ENCODE assay signal across 18 cellular contexts in the genomic region with DNA sequence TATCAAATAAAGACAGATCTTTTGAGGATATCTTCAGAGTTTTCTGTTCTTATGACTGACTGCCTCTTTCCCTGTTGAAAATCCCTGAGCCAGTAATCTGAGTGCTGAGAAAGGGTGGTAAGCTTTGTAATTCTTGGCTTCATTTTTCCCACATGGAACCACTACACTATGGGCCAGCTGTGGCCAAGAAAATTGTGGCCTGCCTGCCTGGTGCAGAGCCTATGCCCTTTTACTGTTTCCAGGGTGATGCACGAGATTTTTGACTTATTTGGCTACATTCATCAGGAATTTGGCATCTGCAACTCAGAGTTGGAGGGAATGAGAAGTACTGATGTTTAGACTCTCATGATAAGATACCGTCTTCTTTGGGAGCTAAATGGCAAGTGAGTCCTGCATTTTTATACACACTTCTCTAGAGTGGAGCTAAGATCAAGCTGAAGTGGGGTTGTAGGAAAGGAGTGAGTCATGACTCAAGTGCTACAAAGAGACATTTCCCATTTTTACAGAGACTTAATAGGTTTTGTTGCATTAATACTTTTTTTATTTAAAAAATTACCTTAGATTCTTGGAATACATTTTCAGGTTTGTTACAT.
DNase-seq lines count a peak whose midpoint lies in the region; ATAC-seq and TF ChIP-seq lines count a peak whose summit lies in the region.
"Had no signal": no experiment of that assay in that cellular context is flagged by ENCODE, and none has a peak within 500 bp of the region (broad histone marks: within the 10 kb centered on the region; RNA-seq: fewer than 3 reads in every experiment).

No MANE protein-coding gene starts in this region.

- H2BK5ac ChIP-seq in mesenchymal stem cell (ENCODE audit: low read depth, low read length, poor library complexity, severe bottlenecking), result no peak overlapping the region

- ATAC-seq in Right ventricle myocardium inferior (peak; percentile 72), heart left ventricle (no peak), HG03521 (IDR thresholded peaks at IDR 0.05; ENCODE audit: unreplicated experiment) (no peak)
- no peak for ATAC-seq in activated CD4-positive, alpha-beta T cell treated with anti-CD3 and anti-CD28 coated beads for 36 hours

- CTCF ChIA-PET in activated CD4-positive, alpha-beta T cell treated with anti-CD3 and anti-CD28 coated beads for 36 hours (lab: Charles Lee), result no interaction called here
- CTCF ChIA-PET in HEK293T (lab: Yijun Ruan, JAX), result no interaction called here

- H3K36me3 ChIP-seq in heart left ventricle (no peaks in the 10 kb centered on the region), mesenchymal stem cell (ENCODE audit: control insufficient read depth in 1 of 2, insufficient read depth in 2 of 2, low read depth in 1 of 2, low read length in 2 of 2) (no peaks in the 10 kb centered on the region)
- H3K36me3 ChIP-seq: BLaER1 had no signal

- H3K27me3 ChIP-seq in heart left ventricle (no peaks in the 10 kb centered on the region), mesenchymal stem cell (ENCODE audit: control insufficient read depth in 1 of 2, insufficient read depth in 1 of 2, low read length in 2 of 2) (no peaks in the 10 kb centered on the region)
- H3K27me3 ChIP-seq: BLaER1 had no signal

- no peak for TF ChIP-seq CTCF in heart left ventricle (IDR thresholded peaks at IDR 0.05)

- H3K18ac ChIP-seq in mesenchymal stem cell (ENCODE audit: low read depth in 1 of 2, low read length in 2 of 2), result no peak overlapping the region

- no peaks in the 10 kb centered on the region for H3K27me3 Mint-ChIP-seq in activated CD4-positive, alpha-beta T cell treated with anti-CD3 and anti-CD28 coated beads for 36 hours
- H3K27me3 Mint-ChIP-seq: CD8-positive, alpha-beta memory T cell had no signal

- H2BK120ac ChIP-seq in mesenchymal stem cell (ENCODE audit: low read depth, low read length), result no peak overlapping the region

- DNase-seq in Right ventricle myocardium inferior (ENCODE audit: missing footprints), result no peak
- DNase-seq in heart left ventricle, result no peak
- peak; percentile 54 for DNase-seq in DMS 273 (lab: John Stamatoyannopoulos, UW; ENCODE audit: unreplicated experiment)
- DNase-seq in astrocyte of the hippocampus (ENCODE audit: low read depth, low spot score), result peak; percentile 2
- DNase-seq in mesenchymal stem cell, result peak; percentile 6
- no peak for DNase-seq in activated CD4-positive, alpha-beta T cell treated with anti-CD3 and anti-CD28 coated beads for 36 hours
- DNase-seq in HEK293T (ENCODE audit: extremely low spot score), result no peak
- DNase-seq: 8988T; AML-193; Caco-2; CD8-positive, alpha-beta memory T cell; DMS79 treated with DMSO at 0.1 percent for 48 hours; EL; GOT3; H9 had no signal

- H2BK12ac ChIP-seq in mesenchymal stem cell (ENCODE audit: low read length in 2 of 2), result no peak overlapping the region

- no peaks in the 10 kb centered on the region for H3K36me3 Mint-ChIP-seq in activated CD4-positive, alpha-beta T cell treated with anti-CD3 and anti-CD28 coated beads for 36 hours (ENCODE audit: low read depth)

- H2BK15ac ChIP-seq in mesenchymal stem cell (ENCODE audit: low read depth, poor library complexity, severe bottlenecking), result no peak overlapping the region

- no peak overlapping the region for H3K4me2 ChIP-seq in mesenchymal stem cell (ENCODE audit: low read length, poor library complexity, severe bottlenecking)
- H3K4me2 ChIP-seq: BLaER1 had no signal

- intact Hi-C loops in Right ventricle myocardium inferior (cut with DNase I) (no loop called here), heart left ventricle (cut with DNase I) (no loop called here)
- intact Hi-C loops in activated CD4-positive, alpha-beta T cell treated with anti-CD3 and anti-CD28 coated beads for 36 hours (cut with DNase I, micrococcal nuclease), result no loop called here

- H2AFZ ChIP-seq in mesenchymal stem cell (ENCODE audit: low read depth, low read length), result no peak overlapping the region

- H3K4me1 ChIP-seq in heart left ventricle, result no peaks in the 10 kb centered on the region
- no peaks in the 10 kb centered on the region for H3K4me1 ChIP-seq in mesenchymal stem cell (ENCODE audit: control insufficient read depth, insufficient read depth, low read depth, low read length)
- H3K4me1 ChIP-seq: BLaER1, Caco-2 had no signal

- 32 to 57% (median 40%) methylated on average over 2 of the region's 2 CpGs for WGBS in heart left ventricle, 4 donors
- 43% methylated on average over 2 of the region's 2 CpGs for WGBS in mesenchymal stem cell

- H3K23ac ChIP-seq in mesenchymal stem cell (ENCODE audit: low read length in 2 of 2), result no peak overlapping the region

- H3K9me3 ChIP-seq in heart left ventricle (peaks cover 0 to 21% (median 2%) of the 10 kb centered on the region in 12 donors), mesenchymal stem cell (ENCODE audit: control insufficient read depth, low read length) (peaks cover 7% of the 10 kb centered on the region)
- H3K9me3 ChIP-seq: BLaER1, Caco-2 had no signal

- H3K79me1 ChIP-seq in mesenchymal stem cell (replicated peaks; ENCODE audit: low read length, poor library complexity, severe bottlenecking), result no peaks in the 10 kb centered on the region

- POLR2A ChIA-PET in activated CD4-positive, alpha-beta T cell treated with anti-CD3 and anti-CD28 coated beads for 36 hours (lab: Charles Lee), result no interaction called here
- POLR2A ChIA-PET in HEK293T (lab: Yijun Ruan, JAX), result no interaction called here

- no peak overlapping the region for H3K27ac Mint-ChIP-seq in activated CD4-positive, alpha-beta T cell treated with anti-CD3 and anti-CD28 coated beads for 36 hours
- H3K27ac Mint-ChIP-seq: CD8-positive, alpha-beta memory T cell; H9 had no signal

- H3K4ac ChIP-seq in mesenchymal stem cell (ENCODE audit: low read depth in 1 of 2, low read length in 2 of 2), result no peak overlapping the region

- H4K91ac ChIP-seq in mesenchymal stem cell (ENCODE audit: low read length), result no peak overlapping the region

- no peak overlapping the region for H3K27ac ChIP-seq in heart left ventricle
- no peak overlapping the region for H3K27ac ChIP-seq in mesenchymal stem cell (ENCODE audit: low read length, poor library complexity, severe bottlenecking)
- H3K27ac ChIP-seq: BLaER1, HL-60 had no signal

- no peak for TF ChIP-seq POLR2A in heart left ventricle (IDR thresholded peaks at IDR 0.05)

- no peak overlapping the region for H3K4me3 Mint-ChIP-seq in activated CD4-positive, alpha-beta T cell treated with anti-CD3 and anti-CD28 coated beads for 36 hours
- H3K4me3 Mint-ChIP-seq: CD8-positive, alpha-beta memory T cell; H9 had no signal

- H3K9me3 Mint-ChIP-seq in activated CD4-positive, alpha-beta T cell treated with anti-CD3 and anti-CD28 coated beads for 36 hours (ENCODE audit: low read depth), result peaks cover 8% of the 10 kb centered on the region

- no peak overlapping the region for H2AK5ac ChIP-seq in mesenchymal stem cell (ENCODE audit: low read length, severe bottlenecking)

- no peaks in the 10 kb centered on the region for H3K4me1 Mint-ChIP-seq in activated CD4-positive, alpha-beta T cell treated with anti-CD3 and anti-CD28 coated beads for 36 hours
- H3K4me1 Mint-ChIP-seq: CD8-positive, alpha-beta memory T cell; H9 had no signal

- H3K14ac ChIP-seq in mesenchymal stem cell (ENCODE audit: low read length in 2 of 2), result no peak overlapping the region

- no peak overlapping the region for H4K8ac ChIP-seq in mesenchymal stem cell (ENCODE audit: low read length)

- no peak overlapping the region for H3K4me3 ChIP-seq in heart left ventricle
- no peak overlapping the region for H3K4me3 ChIP-seq in mesenchymal stem cell (ENCODE audit: insufficient read depth in 1 of 2, low read depth in 1 of 2, low read length in 2 of 2)
- H3K4me3 ChIP-seq: BLaER1 had no signal

- H3K9ac ChIP-seq in mesenchymal stem cell (ENCODE audit: low read length), result no peak overlapping the region
- H3K9ac ChIP-seq: BLaER1 had no signal

TF ChIP-seq in HEK293T, 16 proteins besides CTCF, POLR2A, EP300 and RAD21:
- TF ChIP-seq BHLHE40 (IDR thresholded peaks at IDR 0.05; ENCODE audit: borderline replicate concordance) (no peak), TARDBP (IDR thresholded peaks at IDR 0.05) (no peak), SP1 (IDR thresholded peaks at IDR 0.05) (no peak), LEF1 (IDR thresholded peaks at IDR 0.05; ENCODE audit: borderline replicate concordance) (no peak), ARNT (IDR thresholded peaks at IDR 0.05) (no peak), FOXK2 (IDR thresholded peaks at IDR 0.05) (no peak), HDGF (IDR thresholded peaks at IDR 0.05; ENCODE audit: borderline replicate concordance) (no peak), SUZ12 (IDR thresholded peaks at IDR 0.05) (no peak), NFRKB (IDR thresholded peaks at IDR 0.05) (no peak), ZNF384 (IDR thresholded peaks at IDR 0.05) (no peak), FOXM1 (IDR thresholded peaks at IDR 0.05; ENCODE audit: borderline replicate concordance) (no peak), ELF4 (IDR thresholded peaks at IDR 0.05) (no peak), L3MBTL2 (conservative IDR thresholded peaks at IDR 0.05) (no peak), CTBP1 (IDR thresholded peaks at IDR 0.05; ENCODE audit: borderline replicate concordance) (no peak)
- TF ChIP-seq, protein P1, sequence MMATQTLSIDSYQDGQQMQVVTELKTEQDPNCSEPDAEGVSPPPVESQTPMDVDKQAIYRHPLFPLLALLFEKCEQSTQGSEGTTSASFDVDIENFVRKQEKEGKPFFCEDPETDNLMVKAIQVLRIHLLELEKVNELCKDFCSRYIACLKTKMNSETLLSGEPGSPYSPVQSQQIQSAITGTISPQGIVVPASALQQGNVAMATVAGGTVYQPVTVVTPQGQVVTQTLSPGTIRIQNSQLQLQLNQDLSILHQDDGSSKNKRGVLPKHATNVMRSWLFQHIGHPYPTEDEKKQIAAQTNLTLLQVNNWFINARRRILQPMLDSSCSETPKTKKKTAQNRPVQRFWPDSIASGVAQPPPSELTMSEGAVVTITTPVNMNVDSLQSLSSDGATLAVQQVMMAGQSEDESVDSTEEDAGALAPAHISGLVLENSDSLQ (IDR thresholded peaks at IDR 0.05), result no peak

Comparison
In these comparisons a context has a peak if more than half of its experiments do, and no peak if none do; other contexts are left out.
1. DNase-seq: peak in DMS 273 (single experiment), astrocyte of the hippocampus (single experiment) and mesenchymal stem cell (single experiment); none in Right ventricle myocardium inferior (single experiment), heart left ventricle (0 of 5), activated CD4-positive, alpha-beta T cell treated with anti-CD3 and anti-CD28 coated beads for 36 hours (single experiment) and HEK293T (single experiment).